ENCODE assay signal across 8 cellular contexts in the genomic region with DNA sequence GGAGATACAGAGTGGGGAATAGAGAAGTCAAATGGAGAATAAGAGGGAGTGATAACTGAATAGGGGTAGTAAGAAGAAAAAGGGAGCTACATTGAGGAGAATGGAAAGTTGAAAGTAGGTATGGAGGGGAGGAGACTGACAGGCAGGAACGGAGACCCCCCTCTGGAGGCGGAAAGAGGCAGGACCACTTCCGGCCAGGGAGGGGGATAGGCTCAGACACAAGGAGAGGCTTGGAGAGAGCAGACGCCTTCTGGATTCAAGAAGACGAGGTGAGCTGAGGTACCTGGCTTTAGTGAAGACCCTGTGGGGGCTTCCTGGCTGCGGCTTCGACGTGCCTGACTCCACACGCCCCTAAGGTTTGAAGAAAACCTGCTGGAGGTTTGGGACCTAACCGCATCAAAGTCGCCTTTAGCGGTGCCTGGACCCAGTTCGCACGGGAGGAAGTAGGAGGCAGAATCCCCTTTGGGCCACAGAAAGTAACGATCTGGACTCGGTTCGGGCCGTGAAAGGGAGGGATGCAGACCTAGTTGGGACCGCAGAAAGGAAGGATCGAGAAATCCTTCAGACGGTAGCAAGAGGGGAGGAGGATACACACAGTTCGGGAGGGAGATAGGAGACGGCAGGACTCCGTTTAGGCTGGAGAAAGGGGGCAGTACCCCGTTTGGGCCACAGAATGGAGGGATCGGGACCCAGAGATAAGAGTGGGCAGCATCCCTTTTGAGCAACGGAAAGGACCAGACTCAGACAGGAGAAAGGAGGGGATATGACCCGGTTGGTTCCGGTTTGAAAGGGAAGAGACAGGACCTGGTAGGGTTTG. TPM values are rescaled to one million over a fixed set of nuclear protein-coding genes. Genes with fewer than 3 reads are reported as not detected.
DNase-seq lines count a peak whose midpoint lies in the region; ATAC-seq and TF ChIP-seq lines count a peak whose summit lies in the region.

A gene with protein sequence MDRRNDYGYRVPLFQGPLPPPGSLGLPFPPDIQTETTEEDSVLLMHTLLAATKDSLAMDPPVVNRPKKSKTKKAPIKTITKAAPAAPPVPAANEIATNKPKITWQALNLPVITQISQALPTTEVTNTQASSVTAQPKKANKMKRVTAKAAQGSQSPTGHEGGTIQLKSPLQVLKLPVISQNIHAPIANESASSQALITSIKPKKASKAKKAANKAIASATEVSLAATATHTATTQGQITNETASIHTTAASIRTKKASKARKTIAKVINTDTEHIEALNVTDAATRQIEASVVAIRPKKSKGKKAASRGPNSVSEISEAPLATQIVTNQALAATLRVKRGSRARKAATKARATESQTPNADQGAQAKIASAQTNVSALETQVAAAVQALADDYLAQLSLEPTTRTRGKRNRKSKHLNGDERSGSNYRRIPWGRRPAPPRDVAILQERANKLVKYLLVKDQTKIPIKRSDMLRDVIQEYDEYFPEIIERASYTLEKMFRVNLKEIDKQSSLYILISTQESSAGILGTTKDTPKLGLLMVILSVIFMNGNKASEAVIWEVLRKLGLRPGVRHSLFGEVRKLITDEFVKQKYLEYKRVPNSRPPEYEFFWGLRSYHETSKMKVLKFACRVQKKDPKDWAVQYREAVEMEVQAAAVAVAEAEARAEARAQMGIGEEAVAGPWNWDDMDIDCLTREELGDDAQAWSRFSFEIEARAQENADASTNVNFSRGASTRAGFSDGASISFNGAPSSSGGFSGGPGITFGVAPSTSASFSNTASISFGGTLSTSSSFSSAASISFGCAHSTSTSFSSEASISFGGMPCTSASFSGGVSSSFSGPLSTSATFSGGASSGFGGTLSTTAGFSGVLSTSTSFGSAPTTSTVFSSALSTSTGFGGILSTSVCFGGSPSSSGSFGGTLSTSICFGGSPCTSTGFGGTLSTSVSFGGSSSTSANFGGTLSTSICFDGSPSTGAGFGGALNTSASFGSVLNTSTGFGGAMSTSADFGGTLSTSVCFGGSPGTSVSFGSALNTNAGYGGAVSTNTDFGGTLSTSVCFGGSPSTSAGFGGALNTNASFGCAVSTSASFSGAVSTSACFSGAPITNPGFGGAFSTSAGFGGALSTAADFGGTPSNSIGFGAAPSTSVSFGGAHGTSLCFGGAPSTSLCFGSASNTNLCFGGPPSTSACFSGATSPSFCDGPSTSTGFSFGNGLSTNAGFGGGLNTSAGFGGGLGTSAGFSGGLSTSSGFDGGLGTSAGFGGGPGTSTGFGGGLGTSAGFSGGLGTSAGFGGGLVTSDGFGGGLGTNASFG (N-terminal part only) (plus strand): TSS at position 215 of the 817 bp plus-strand sequence. CDS start 1,423 bp downstream, outside the sequence.

- intact Hi-C loops in Panc1 (cut with micrococcal nuclease; ENCODE audit: unreplicated experiment) = no loop called here

- no peak within 1 kb of the TSS for H3K27ac ChIP-seq in BLaER1
- H3K27ac ChIP-seq in GM23248 = no peak within 1 kb of the TSS; the same call in 1 of the 2 replicates
- H3K27ac ChIP-seq in Panc1 (ENCODE audit: low read length) = no peak within 1 kb of the TSS
- no peak within 1 kb of the TSS for H3K27ac ChIP-seq in muscle layer of duodenum (ENCODE audit: low read length)
- peak within 1 kb of the TSS; percentile 2 for H3K27ac ChIP-seq in urinary bladder (ENCODE audit: low read depth)

- H3K4me3 ChIP-seq in BLaER1 = no peak within 1 kb of the TSS
- peak within 1 kb of the TSS; percentile 86 for H3K4me3 ChIP-seq in GM23248
- peak within 1 kb of the TSS; percentile 42 to 52 for H3K4me3 ChIP-seq in Panc1 (ENCODE audit: low read depth in 2 of 2, low read length in 2 of 2)
- peak within 1 kb of the TSS; percentile 75 for H3K4me3 ChIP-seq in endocrine pancreas (ENCODE audit: control insufficient read depth, insufficient read depth, low read length)
- H3K4me3 ChIP-seq in muscle layer of duodenum (ENCODE audit: low read depth in 1 of 2, low read length in 2 of 2) = peak within 1 kb of the TSS; percentile 70 to 80
- H3K4me3 ChIP-seq in urinary bladder (ENCODE audit: low read depth, low read length) = peak within 1 kb of the TSS; percentile 56

- peak; percentile 26; the same call in 1 of the 2 replicates for ATAC-seq in Panc1

- no peak for TF ChIP-seq CTCF in Panc1 (IDR thresholded peaks at IDR 0.05)

- no TSS peak for BruUV-seq in Panc1 (replicated peaks; lab: Mats Ljungman, UMichigan)

- no peaks in the 10 kb centered on the region for H3F3A ChIP-seq in GM23248 (ENCODE audit: insufficient read depth)

- H3K4me2 ChIP-seq in BLaER1 (0 out of 2 replicates have a peak within 1 kb of the TSS, but pooled peaks have one; percentile 2), GM23248 (ENCODE audit: unreplicated experiment) (peak within 1 kb of the TSS; percentile 78)

- H2AFZ ChIP-seq in GM23248 = peak within 1 kb of the TSS; percentile 95

- H4K20me1 ChIP-seq in BLaER1 (no peaks in the 10 kb centered on the region), GM23248 (ENCODE audit: insufficient read depth) (no peaks in the 10 kb centered on the region)

- no peak within 1 kb of the TSS for H3K9ac ChIP-seq in BLaER1
- peak within 1 kb of the TSS; percentile 77 for H3K9ac ChIP-seq in GM23248
- peak within 1 kb of the TSS; percentile 60 for H3K9ac ChIP-seq in endocrine pancreas (ENCODE audit: control insufficient read depth, insufficient read depth, low read length)

- POLR2A ChIA-PET in Panc1 (lab: Charles Lee) = no interaction called here

- no peaks in the 10 kb centered on the region for H3K36me3 ChIP-seq in BLaER1
- no peaks in the 10 kb centered on the region for H3K36me3 ChIP-seq in GM23248 (ENCODE audit: low read depth)
- no peaks in the 10 kb centered on the region for H3K36me3 ChIP-seq in Panc1 (ENCODE audit: control insufficient read depth, insufficient read depth, low read length)
- H3K36me3 ChIP-seq in endocrine pancreas (ENCODE audit: control insufficient read depth, insufficient read depth, low read length) = no peaks in the 10 kb centered on the region
- H3K36me3 ChIP-seq in muscle layer of duodenum (ENCODE audit: control insufficient read depth in 1 of 2, insufficient read depth in 2 of 2, low read length in 2 of 2) = no peaks in the 10 kb centered on the region
- no peaks in the 10 kb centered on the region for H3K36me3 ChIP-seq in urinary bladder (ENCODE audit: insufficient read depth)

- H3K79me2 ChIP-seq in GM23248 (ENCODE audit: insufficient read depth) = no peaks in the 10 kb centered on the region

- H3K9me2 ChIP-seq in GM23248 (ENCODE audit: insufficient read depth) = no peaks in the 10 kb centered on the region

- peaks cover 11% of the 10 kb centered on the region for H3K9me3 ChIP-seq in BLaER1
- H3K9me3 ChIP-seq in GM23248 (ENCODE audit: low read depth) = no peaks in the 10 kb centered on the region
- H3K9me3 ChIP-seq in Panc1 (ENCODE audit: control insufficient read depth, insufficient read depth, low read depth, low read length) = no peaks in the 10 kb centered on the region
- no peaks in the 10 kb centered on the region for H3K9me3 ChIP-seq in endocrine pancreas (ENCODE audit: control insufficient read depth, low read length)
- no peaks in the 10 kb centered on the region for H3K9me3 ChIP-seq in muscle layer of duodenum (ENCODE audit: control insufficient read depth in 1 of 2, low read length in 2 of 2)

- H3K27me3 ChIP-seq in BLaER1 (peaks cover 43% of the 10 kb centered on the region), GM23248 (replicated peaks; ENCODE audit: insufficient read depth) (no peaks in the 10 kb centered on the region), Panc1 (ENCODE audit: control insufficient read depth, insufficient read depth, low read length) (peaks cover 2% of the 10 kb centered on the region; the same call in 1 of the 2 replicates), endocrine pancreas (ENCODE audit: control insufficient read depth, insufficient read depth, low read length) (no peaks in the 10 kb centered on the region), muscle layer of duodenum (ENCODE audit: low read depth, low read length) (no peaks in the 10 kb centered on the region)

- in situ Hi-C loops in GM23248 (cut with MboI) = no loop called here
- in situ Hi-C loops in Panc1 (cut with HindIII; ENCODE audit: low pct_unique_long_range_greater_than_20kb, low sequenced_read_pairs) = no loop called here

- CTCF ChIA-PET in Panc1 (lab: Charles Lee) = no interaction called here

- no peaks in the 10 kb centered on the region for H3K4me1 ChIP-seq in BLaER1
- H3K4me1 ChIP-seq in GM23248 (ENCODE audit: insufficient read depth) = no peaks in the 10 kb centered on the region
- no peaks in the 10 kb centered on the region; the same call in 1 of the 2 replicates for H3K4me1 ChIP-seq in Panc1 (ENCODE audit: control insufficient read depth, insufficient read depth, low read length)
- no peaks in the 10 kb centered on the region for H3K4me1 ChIP-seq in endocrine pancreas (ENCODE audit: control insufficient read depth, insufficient read depth, low read length)
- no peaks in the 10 kb centered on the region for H3K4me1 ChIP-seq in muscle layer of duodenum (ENCODE audit: control insufficient read depth in 1 of 2, insufficient read depth in 2 of 2, low read length in 2 of 2)
- no peaks in the 10 kb centered on the region for H3K4me1 ChIP-seq in urinary bladder (ENCODE audit: insufficient read depth)

- DNase-seq in GM23248 (peak; percentile 26), Panc1 (ENCODE audit: low read depth, low spot score) (no peak), NCI-H2081 treated with DMSO at 0.1 percent for 48 hours (lab: John Stamatoyannopoulos, UW) (no peak), NCI-H128 (lab: John Stamatoyannopoulos, UW; ENCODE audit: unreplicated experiment) (no peak)

- 0 to 1% methylated on average over 17 to 28 of the region's 29 CpGs for WGBS in GM23248 (ENCODE audit: low coverage in 1 of 2, low lambda C conversion rate in 2 of 2, missing lambda C conversion rate in 2 of 2), 2 experiments
- under 1% methylated on average over 29 of the region's 29 CpGs for WGBS in urinary bladder

RNA-seq across cellular contexts. Expression of the gene that starts here (rescaled TPM):
- 15.0 and 17.7 TPM in 2 replicates for total RNA-seq in GM23248 (2014; rRNA removed; shearing (Covaris generic))
- polyA plus RNA-seq in GM23248 (2016; fragmentation: Nextera tagmentation; extraction: Ambion mirVana) (13.6 and 16.4 TPM in 2 replicates), urinary bladder (7.2 TPM)
- total RNA-seq in Panc1 (2021; ENCODE audit: unreplicated experiment) (2.4 TPM), urinary bladder (56.3 TPM)
- 0.96 TPM for polyA plus RNA-seq in Panc1 (2012; ENCODE audit: insufficient read length)
